26 cellular contexts compared by ENCODE assay signal in genomic region chr14:54117924-54118323, GRCh38.
"Had no signal": no experiment of that assay in that cellular context is flagged by ENCODE, and none has a peak within 500 bp of the region (broad histone marks: within the 10 kb centered on the region; RNA-seq: fewer than 3 reads in every experiment).

No MANE protein-coding gene starts in this region.

- H3K36me3 ChIP-seq: ascending aorta, breast epithelium, cardiac muscle cell had no signal

- H3K9me3 ChIP-seq: ascending aorta, breast epithelium had no signal

- DNase-seq: activated CD4-positive, alpha-beta memory T cell treated with anti-CD3 and anti-CD28 coated beads for 36 hours; activated CD4-positive, alpha-beta T cell treated with anti-CD3 and anti-CD28 coated beads for 36 hours; activated CD4-positive, alpha-beta T cell treated with anti-CD3 and anti-CD28 coated beads, Interleukin-2, amount 10 ng/mL, durations not matched to agents 24 days and 14 days; activated CD4-positive, CD25-positive, alpha-beta regulatory T cell; activated CD4-positive, CD25-positive, alpha-beta regulatory T cell treated with anti-CD3 and anti-CD28 coated beads, Interleukin-2, amount 50 U/mL, for 72 hours; activated CD8-positive, alpha-beta memory T cell treated with anti-CD3 and anti-CD28 coated beads, Interleukin-2, amount 10 ng/mL, durations not matched to agents 7 days and 5 days; activated CD8-positive, alpha-beta memory T cell treated with anti-CD3 and anti-CD28 coated beads, Interleukin-2, amount 50 U/mL, for 4 hours; activated CD8-positive, alpha-beta T cell treated with anti-CD3 and anti-CD28 coated beads, Interleukin-2, amount 10 ng/mL, durations not matched to agents 7 days and 5 days; activated effector memory CD4-positive, alpha-beta T cell treated with anti-CD3 and anti-CD28 coated beads, Interleukin-2, amount 50 U/mL, for 16 hours; activated naive CD4-positive, alpha-beta T cell treated with anti-CD3 and anti-CD28 coated beads for 36 hours; activated naive CD8-positive, alpha-beta T cell treated with anti-CD3 and anti-CD28 coated beads for 36 hours; activated naive CD8-positive, alpha-beta T cell treated with anti-CD3 and anti-CD28 coated beads, Interleukin-2, amount 50 U/mL, for 24 hours; activated T-cell treated with anti-CD3 and anti-CD28 coated beads, Interleukin-2, amount 50 U/mL, for 1 hour; activated T-cell treated with anti-CD3 and anti-CD28 coated beads, Interleukin-2, amount 50 U/mL, for 48 hours; cortex of kidney; effector CD4-positive, alpha-beta T cell; effector memory CD8-positive, alpha-beta T cell; foreskin fibroblast; hippocampal formation had no signal

- H3K4me1 ChIP-seq: breast epithelium had no signal

- FAIRE-seq: colon, endometrium, frontal cortex, TTC549 had no signal

- H3K4me3 ChIP-seq: ascending aorta, breast epithelium, cardiac muscle cell had no signal

- H3K27ac ChIP-seq: ascending aorta, breast epithelium, cardiac muscle cell had no signal

- H3K27me3 ChIP-seq: ascending aorta, breast epithelium, cardiac muscle cell had no signal
